In the genomic region with DNA sequence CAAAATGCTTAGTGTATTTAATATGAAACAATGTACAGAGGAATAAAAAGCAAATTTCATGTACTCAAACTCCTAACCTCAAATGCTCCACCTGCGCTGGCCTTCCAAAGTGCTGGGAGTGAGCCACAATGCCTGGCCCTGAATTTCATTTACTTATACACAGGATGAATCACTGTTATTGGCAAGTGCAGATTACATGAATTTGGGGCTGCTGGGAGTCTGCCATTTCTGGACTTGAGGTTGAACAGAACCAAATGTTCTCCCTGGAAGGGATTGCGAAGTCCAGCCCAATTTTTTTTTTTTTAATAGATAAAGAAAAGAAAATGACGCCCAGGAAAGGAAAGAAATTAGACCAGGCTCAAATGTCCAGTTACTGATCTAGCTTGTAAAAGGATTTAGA, we compare ENCODE assay signal across 19 cellular contexts. TPM values are rescaled to one million over a fixed set of nuclear protein-coding genes. Genes with fewer than 3 reads are reported as not detected.
DNase-seq lines count a peak whose midpoint lies in the region; ATAC-seq and TF ChIP-seq lines count a peak whose summit lies in the region.
"Had no signal": no experiment of that assay in that cellular context is flagged by ENCODE, and none has a peak within 500 bp of the region (broad histone marks: within the 10 kb centered on the region; RNA-seq: fewer than 3 reads in every experiment).

No MANE protein-coding gene starts in this region.

- H3K36me3 Mint-ChIP-seq in activated CD4-positive, alpha-beta T cell treated with anti-CD3 and anti-CD28 coated beads, Interleukin-2, amount 10 ng/mL, durations not matched to agents 7 days and 5 days (ENCODE audit: low read depth), result peaks cover 2% of the 10 kb centered on the region
- H3K36me3 Mint-ChIP-seq: activated naive CD4-positive, alpha-beta T cell treated with anti-CD3 and anti-CD28 coated beads, Interleukin-2, amount 50 U/mL, for 24 hours; CD4-positive, CD25-positive, alpha-beta regulatory T cell; memory B cell; stimulated activated effector memory CD8-positive, alpha-beta T cell treated with anti-CD3 and anti-CD28 coated beads, Interleukin-12 subunit alpha, Interleukin-12 subunit beta, amount 100 ng/mL, for 72 hours had no signal

- H3K4me3 ChIP-seq in IMR-90 (ENCODE audit: insufficient read depth, low read depth, low read length), result no peak overlapping the region
- no peak overlapping the region for H3K4me3 ChIP-seq in esophagus muscularis mucosa
- no peak overlapping the region for H3K4me3 ChIP-seq in lung
- H3K4me3 ChIP-seq in suprapubic skin, result no peak overlapping the region
- H3K4me3 ChIP-seq: dorsolateral prefrontal cortex, K562 had no signal

- H3K9me3 ChIP-seq in IMR-90 (ENCODE audit: control insufficient read depth, insufficient read depth, low read length) (no peaks in the 10 kb centered on the region), esophagus muscularis mucosa (no peaks in the 10 kb centered on the region), lung (ENCODE audit: control insufficient read depth in 2 of 2, insufficient read depth in 1 of 2, low read length in 1 of 2) (no peaks in the 10 kb centered on the region), suprapubic skin (no peaks in the 10 kb centered on the region)

- H2AFZ ChIP-seq in IMR-90 (replicated peaks; ENCODE audit: low read length, poor library complexity), result no peak overlapping the region
- H2AFZ ChIP-seq: parathyroid adenoma had no signal

- no peak overlapping the region for H4K8ac ChIP-seq in IMR-90 (ENCODE audit: low read depth in 2 of 2, low read length in 2 of 2)

- no peak overlapping the region for H2BK120ac ChIP-seq in IMR-90 (ENCODE audit: low read depth, low read length)

- H2AK5ac ChIP-seq in IMR-90 (ENCODE audit: low read depth, low read length), result no peak overlapping the region

- no peak overlapping the region for H3K56ac ChIP-seq in IMR-90 (ENCODE audit: extremely low read depth, insufficient read depth, low read length)

- H4K20me1 ChIP-seq in IMR-90 (ENCODE audit: insufficient read depth, low read length), result no peaks in the 10 kb centered on the region

- no peak for TF ChIP-seq POLR2A in IMR-90 (IDR thresholded peaks at IDR 0.05; ENCODE audit: low read depth, low read length)
- no peak for TF ChIP-seq POLR2A in esophagus muscularis mucosa (IDR thresholded peaks at IDR 0.05; ENCODE audit: low read depth)
- no peak for TF ChIP-seq POLR2A in suprapubic skin (IDR thresholded peaks at IDR 0.05)
- TF ChIP-seq POLR2A in erythroblast (IDR thresholded peaks at IDR 0.05; ENCODE audit: low read length), result no peak

- in situ Hi-C loops in IMR-90 (cut with MboI; ENCODE audit: low sequenced_read_pairs), result no loop called here

- TF ChIP-seq EP300 in esophagus muscularis mucosa (IDR thresholded peaks at IDR 0.05), result no peak
- no peak for TF ChIP-seq EP300 in suprapubic skin (IDR thresholded peaks at IDR 0.05)

- intact Hi-C loops in IMR-90 (cut with micrococcal nuclease) (no loop called here), esophagus muscularis mucosa (cut with DNase I) (loop anchor here (5.0 kb wide), 1 partner anchor 251 kb away; no protein-coding TSS in a partner anchor)

- no peak for TF ChIP-seq CTCF in IMR-90 (conservative IDR thresholded peaks at IDR 0.05; ENCODE audit: low read depth, low read length)
- TF ChIP-seq CTCF in esophagus muscularis mucosa (IDR thresholded peaks at IDR 0.05), result no peak
- TF ChIP-seq CTCF in lung (IDR thresholded peaks at IDR 0.05; ENCODE audit: control extremely low read depth, extremely low read depth), result no peak
- no peak for TF ChIP-seq CTCF in suprapubic skin (IDR thresholded peaks at IDR 0.05)

- no peak overlapping the region for H3K18ac ChIP-seq in IMR-90 (ENCODE audit: low read depth, low read length)

- TF ChIP-seq RAD21 in IMR-90 (IDR thresholded peaks at IDR 0.05; ENCODE audit: low read length), result no peak

- H3K79me1 ChIP-seq in IMR-90 (ENCODE audit: low read depth in 1 of 2, low read length in 2 of 2), result 0 out of 4 replicates have a peak, but pooled peaks cover 0 to 3% of the 10 kb centered on the region in 2 experiments

- H2AK9ac ChIP-seq in IMR-90 (replicated peaks; ENCODE audit: low read depth, low read length, poor library complexity), result no peak overlapping the region

- H3K4me1 ChIP-seq in IMR-90 (ENCODE audit: control insufficient read depth, insufficient read depth, low read length) (no peaks in the 10 kb centered on the region), esophagus muscularis mucosa (peaks cover 28 to 45% (median 40%) of the 10 kb centered on the region in 4 donors), lung (ENCODE audit: control insufficient read depth in 2 of 2, insufficient read depth in 2 of 2, low read length in 2 of 2) (peaks cover 0 to 6% of the 10 kb centered on the region in 2 donors), suprapubic skin (peaks cover 6% of the 10 kb centered on the region)
- H3K4me1 ChIP-seq: parathyroid adenoma had no signal

- no peak overlapping the region for H2BK20ac ChIP-seq in IMR-90 (ENCODE audit: low read depth, low read length)

- no peak overlapping the region for H4K91ac ChIP-seq in IMR-90 (ENCODE audit: insufficient read depth, low read depth, low read length)

- H3K4me1 Mint-ChIP-seq in activated CD4-positive, alpha-beta T cell treated with anti-CD3 and anti-CD28 coated beads, Interleukin-2, amount 10 ng/mL, durations not matched to agents 7 days and 5 days, result peaks cover 33% of the 10 kb centered on the region
- H3K4me1 Mint-ChIP-seq: memory B cell had no signal

- H3K9me3 Mint-ChIP-seq in activated CD4-positive, alpha-beta T cell treated with anti-CD3 and anti-CD28 coated beads, Interleukin-2, amount 10 ng/mL, durations not matched to agents 7 days and 5 days, result peaks cover 4% of the 10 kb centered on the region
- H3K9me3 Mint-ChIP-seq: activated naive CD4-positive, alpha-beta T cell treated with anti-CD3 and anti-CD28 coated beads, Interleukin-2, amount 50 U/mL, for 24 hours; CD4-positive, CD25-positive, alpha-beta regulatory T cell; memory B cell; stimulated activated effector memory CD8-positive, alpha-beta T cell treated with anti-CD3 and anti-CD28 coated beads, Interleukin-12 subunit alpha, Interleukin-12 subunit beta, amount 100 ng/mL, for 72 hours had no signal

- no peaks in the 10 kb centered on the region for H3K27me3 ChIP-seq in IMR-90 (ENCODE audit: control insufficient read depth, insufficient read depth, low read length)
- no peaks in the 10 kb centered on the region for H3K27me3 ChIP-seq in esophagus muscularis mucosa
- no peaks in the 10 kb centered on the region for H3K27me3 ChIP-seq in lung (ENCODE audit: control insufficient read depth, insufficient read depth)
- H3K27me3 ChIP-seq in suprapubic skin, result no peaks in the 10 kb centered on the region
- H3K27me3 ChIP-seq: dorsolateral prefrontal cortex had no signal

- CTCF ChIA-PET in IMR-90 (lab: Yijun Ruan, JAX), result no interaction called here
- CTCF ChIA-PET in activated CD4-positive, alpha-beta T cell treated with anti-CD3 and anti-CD28 coated beads, Interleukin-2, amount 10 ng/mL, durations not matched to agents 7 days and 5 days (lab: Charles Lee), result no interaction called here

- no peak overlapping the region for H3K4me2 ChIP-seq in IMR-90 (ENCODE audit: low read depth, low read length)

- no peak overlapping the region for H2BK5ac ChIP-seq in IMR-90 (ENCODE audit: low read depth, low read length, poor library complexity, severe bottlenecking)

- POLR2A ChIA-PET in IMR-90 (lab: Charles Lee; ENCODE audit: unreplicated experiment), result interaction anchor here (0.7 kb wide), 1 partner anchor 622 kb away, joined by 3 read pairs; no protein-coding TSS in a partner anchor
- POLR2A ChIA-PET in activated CD4-positive, alpha-beta T cell treated with anti-CD3 and anti-CD28 coated beads, Interleukin-2, amount 10 ng/mL, durations not matched to agents 7 days and 5 days (lab: Charles Lee), result interaction anchor here (0.7 kb wide), 1 partner anchor 107 kb away, joined by 3 read pairs; no protein-coding TSS in a partner anchor

- DNase-seq in IMR-90, result peak; percentile 84
- no peak for DNase-seq in esophagus muscularis mucosa (ENCODE audit: extremely low spot score)
- peak; percentile 50 for DNase-seq in lung (ENCODE audit: low spot score)
- peak; percentile 85 to 86 for DNase-seq in suprapubic skin (ENCODE audit: low spot score in 2 of 2)
- no peak for DNase-seq in erythroblast (lab: John Stamatoyannopoulos, UW)
- DNase-seq in activated CD4-positive, alpha-beta T cell treated with anti-CD3 and anti-CD28 coated beads, Interleukin-2, amount 10 ng/mL, durations not matched to agents 7 days and 5 days, result no peak
- DNase-seq: CD4-positive, CD25-positive, alpha-beta regulatory T cell; NCI-H1694; NCI-H774; SHP77 treated with DMSO at 0.1 percent for 48 hours; stimulated activated CD4-positive, alpha-beta T cell treated with anti-CD3 and anti-CD28 coated beads, Interleukin-1b, Interleukin-23, amount 100 ng/mL, for 48 hours had no signal

- H3K4me3 Mint-ChIP-seq in activated CD4-positive, alpha-beta T cell treated with anti-CD3 and anti-CD28 coated beads, Interleukin-2, amount 10 ng/mL, durations not matched to agents 7 days and 5 days, result no peak overlapping the region
- H3K4me3 Mint-ChIP-seq: activated naive CD4-positive, alpha-beta T cell treated with anti-CD3 and anti-CD28 coated beads, Interleukin-2, amount 50 U/mL, for 24 hours; CD4-positive, CD25-positive, alpha-beta regulatory T cell; memory B cell; stimulated activated effector memory CD8-positive, alpha-beta T cell treated with anti-CD3 and anti-CD28 coated beads, Interleukin-12 subunit alpha, Interleukin-12 subunit beta, amount 100 ng/mL, for 72 hours had no signal

- dilution Hi-C loops in IMR-90 (cut with HindIII; ENCODE audit: low sequenced_read_pairs, unreplicated experiment), result no loop called here

- ATAC-seq in IMR-90 (ENCODE audit: low read depth) (peak; percentile 60), lung (ENCODE audit: insufficient read depth, low FRiP score) (peak; percentile 78), GM19324 (IDR thresholded peaks at IDR 0.05; ENCODE audit: low FRiP score, unreplicated experiment) (no peak), GM18909 (IDR thresholded peaks at IDR 0.05; ENCODE audit: poor library complexity, unreplicated experiment) (no peak)
- ATAC-seq: K562; stimulated activated effector memory CD8-positive, alpha-beta T cell treated with anti-CD3 and anti-CD28 coated beads, Interleukin-12 subunit alpha, Interleukin-12 subunit beta, amount 100 ng/mL, for 72 hours had no signal

- no TSS peak for BruUV-seq in IMR-90 (replicated peaks; lab: Mats Ljungman, UMichigan)

- H3K23ac ChIP-seq in IMR-90 (ENCODE audit: low read depth, low read length), result no peak overlapping the region

- H3K4ac ChIP-seq in IMR-90 (ENCODE audit: low read depth, low read length), result no peak overlapping the region

- no peak overlapping the region for H3K27ac Mint-ChIP-seq in activated CD4-positive, alpha-beta T cell treated with anti-CD3 and anti-CD28 coated beads, Interleukin-2, amount 10 ng/mL, durations not matched to agents 7 days and 5 days
- H3K27ac Mint-ChIP-seq: activated naive CD4-positive, alpha-beta T cell treated with anti-CD3 and anti-CD28 coated beads, Interleukin-2, amount 50 U/mL, for 24 hours; CD4-positive, CD25-positive, alpha-beta regulatory T cell; memory B cell; stimulated activated effector memory CD8-positive, alpha-beta T cell treated with anti-CD3 and anti-CD28 coated beads, Interleukin-12 subunit alpha, Interleukin-12 subunit beta, amount 100 ng/mL, for 72 hours had no signal

- no peak overlapping the region for H3K14ac ChIP-seq in IMR-90 (replicated peaks; ENCODE audit: low read depth, low read length)

- H2BK15ac ChIP-seq in IMR-90 (ENCODE audit: low read depth, low read length), result no peak overlapping the region

- H3K36me3 ChIP-seq in IMR-90 (ENCODE audit: control insufficient read depth, insufficient read depth, low read length) (no peaks in the 10 kb centered on the region), esophagus muscularis mucosa (no peaks in the 10 kb centered on the region), lung (ENCODE audit: control insufficient read depth in 2 of 2, insufficient read depth in 2 of 2, low read length in 2 of 2) (no peaks in the 10 kb centered on the region), suprapubic skin (no peaks in the 10 kb centered on the region)

- WGBS in IMR-90 (ENCODE audit: extremely low coverage in 2 of 2, insufficient read length in 1 of 2), 2 experiments, result no CpG with 5 or more reads among the region's 3 CpGs
- WGBS in esophagus muscularis mucosa, result 49% methylated on average over 3 of the region's 3 CpGs
- WGBS in lung, 2 donors, result 82 to 91% methylated on average over 3 of the region's 3 CpGs
- WGBS in suprapubic skin, result 53% methylated on average over 3 of the region's 3 CpGs

- no peak overlapping the region for H3K27ac ChIP-seq in IMR-90 (ENCODE audit: insufficient read depth, low read length)
- H3K27ac ChIP-seq in esophagus muscularis mucosa (replicated peaks in 1 of 4), result peak overlapping the region; percentile 78 to 86 (median 81)
- H3K27ac ChIP-seq in lung (ENCODE audit: low read depth in 1 of 2, low read length in 1 of 2), result no peak overlapping the region
- H3K27ac ChIP-seq in suprapubic skin, result no peak overlapping the region
- H3K27ac ChIP-seq: parathyroid adenoma had no signal

- H3K9me1 ChIP-seq in IMR-90 (ENCODE audit: insufficient read depth, low read length), result no peaks in the 10 kb centered on the region

- no peaks in the 10 kb centered on the region for H3K27me3 Mint-ChIP-seq in activated CD4-positive, alpha-beta T cell treated with anti-CD3 and anti-CD28 coated beads, Interleukin-2, amount 10 ng/mL, durations not matched to agents 7 days and 5 days
- H3K27me3 Mint-ChIP-seq: activated naive CD4-positive, alpha-beta T cell treated with anti-CD3 and anti-CD28 coated beads, Interleukin-2, amount 50 U/mL, for 24 hours had no signal

- H3K9ac ChIP-seq in IMR-90 (ENCODE audit: low read depth, low read length), result no peak overlapping the region
- H3K9ac ChIP-seq: parathyroid adenoma had no signal

- H4K5ac ChIP-seq in IMR-90 (ENCODE audit: low read depth, low read length), result no peak overlapping the region

RNA-seq across cellular contexts. Expression of a gene that starts 6.8 kb away (rescaled TPM):
- total RNA-seq in IMR-90 (2012; rRNA removed) (18.6 and 22.5 TPM in 2 replicates), esophagus muscularis mucosa (10 to 100 TPM; 18.3 to 35.1 (median 25.5) TPM), lung (10 to 100 TPM; 19.4 to 25.3 TPM), suprapubic skin (10 to 100 TPM; 14.2 to 17.5 (median 15.1) TPM)
- polyA plus RNA-seq in IMR-90 (2012; rRNA removed) (5.4 and 7.2 TPM in 2 replicates), lung (10 to 100 TPM in 1 of 2 donors, 1 to 10 TPM in 1; 6.2 to 13.4 TPM)
- 1.7 and 3.9 TPM in 2 replicates for polyA plus RNA-seq in IMR-90 (2012; cell fraction: cytosol; rRNA removed)
- 0.94 and 2.2 TPM in 2 replicates for polyA plus RNA-seq in IMR-90 (2012; cell fraction: nucleus; rRNA removed; ENCODE audit: low replicate concordance)
- total RNA-seq in activated CD4-positive, alpha-beta T cell treated with anti-CD3 and anti-CD28 coated beads, Interleukin-2, amount 10 ng/mL, durations not matched to agents 7 days and 5 days, result 10 to 100 TPM; 34.4 to 36.7 TPM

Comparison
In these comparisons a context has a peak if more than half of its experiments do, and no peak if none do; other contexts are left out.
1. ATAC-seq: peak in IMR-90 (single experiment) and lung (single experiment); none in GM19324 (single experiment) and GM18909 (single experiment).
2. DNase-seq: peak in IMR-90 (single experiment), lung (single experiment) and suprapubic skin (2 of 2); none in esophagus muscularis mucosa (single experiment), erythroblast (0 of 2) and activated CD4-positive, alpha-beta T cell treated with anti-CD3 and anti-CD28 coated beads, Interleukin-2, amount 10 ng/mL, durations not matched to agents 7 days and 5 days (single experiment).
3. H3K27ac ChIP-seq: peak in esophagus muscularis mucosa (4 of 4); none in IMR-90 (single experiment), lung (0 of 2) and suprapubic skin (single experiment).